ENCODE assay signal across 8 cellular contexts in the genomic region with DNA sequence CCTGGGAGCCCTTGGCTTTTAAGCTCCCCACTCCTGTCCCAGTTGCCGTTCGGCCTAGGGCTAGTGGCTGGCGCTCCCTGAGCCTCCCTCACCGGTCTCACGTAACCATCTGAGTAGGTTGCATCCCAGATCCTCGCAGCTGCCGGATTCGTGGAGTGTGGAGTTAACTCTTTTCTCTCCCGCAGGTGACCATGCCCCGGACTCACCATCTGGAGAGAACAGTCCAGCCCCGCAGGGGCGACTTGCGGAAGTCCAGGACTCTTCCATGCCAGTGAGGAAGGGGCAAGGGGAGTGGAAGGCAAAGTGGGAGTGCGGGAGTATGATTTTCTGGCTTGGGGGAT. TPM values are rescaled to one million over a fixed set of nuclear protein-coding genes. Genes with fewer than 3 reads are reported as not detected.
DNase-seq lines count a peak whose midpoint lies in the region; ATAC-seq, FAIRE-seq and TF ChIP-seq lines count a peak whose summit lies in the region.

No MANE protein-coding gene starts in this region.

- H3K27ac ChIP-seq in ACC112 (ENCODE audit: low read depth, low read length), result peak overlapping the region; percentile 94

- H3K36me3 ChIP-seq in ACC112 (ENCODE audit: insufficient read depth, low read length), result peaks cover 15% of the 10 kb centered on the region; the same call in 1 of the 2 replicates

- TF ChIP-seq CTCF in LNCaP clone FGC (IDR thresholded peaks at IDR 0.05; ENCODE audit: control insufficient read depth, extremely low read depth, insufficient read depth) (no peak), choroid plexus epithelial cell (conservative IDR thresholded peaks at IDR 0.05; ENCODE audit: low read depth, low read length) (no peak)

- no peaks in the 10 kb centered on the region for H3K9me3 ChIP-seq in mononuclear cell (ENCODE audit: low read depth, low read length)

- H3K27me3 ChIP-seq in ACC112 (ENCODE audit: insufficient read depth, low read length) (no peaks in the 10 kb centered on the region), mononuclear cell (ENCODE audit: insufficient read depth, low read length) (no peaks in the 10 kb centered on the region)

- H3K4me3 ChIP-seq in ACC112 (ENCODE audit: low read depth, low read length), result peak overlapping the region; percentile 99
- H3K4me3 ChIP-seq in LNCaP clone FGC (ENCODE audit: low read depth, low read length), result peak overlapping the region; percentile 93
- peak overlapping the region; percentile 95 for H3K4me3 ChIP-seq in choroid plexus epithelial cell (ENCODE audit: low read depth, low read length)
- peak overlapping the region; percentile 94 for H3K4me3 ChIP-seq in mononuclear cell (ENCODE audit: low read length)

- ATAC-seq in HG02870 (IDR thresholded peaks at IDR 0.05; ENCODE audit: unreplicated experiment), result no peak

- in situ Hi-C loops in G401 (cut with HindIII; ENCODE audit: low sequenced_read_pairs), result no loop called here

- no peak for DNase-seq in LNCaP clone FGC (ENCODE audit: low read depth)
- peak; percentile 40 for DNase-seq in choroid plexus epithelial cell (ENCODE audit: low read depth)
- DNase-seq in G401 (ENCODE audit: low spot score), result no peak
- DNase-seq in stimulated activated CD4-positive, alpha-beta T cell treated with anti-CD3 and anti-CD28 coated beads, Interleukin-4, amount 100 ng/mL, for 1 hour, result no peak
- DNase-seq in H54 (ENCODE audit: insufficient read length, low spot score), result no peak

- TF ChIP-seq POLR2A in H54 (IDR thresholded peaks at IDR 0.05; ENCODE audit: low read depth, low read length), result no peak

- H2AFZ ChIP-seq in ACC112 (ENCODE audit: low read length, unreplicated experiment), result no peak overlapping the region

- FAIRE-seq in H54 (lab: Jason Lieb, UNC), result no peak

- H3K4me1 ChIP-seq in ACC112 (ENCODE audit: control insufficient read depth, insufficient read depth, low read length, unreplicated experiment) (peaks cover 19% of the 10 kb centered on the region), mononuclear cell (ENCODE audit: insufficient read depth, low read length) (peaks cover 42% of the 10 kb centered on the region)

- H3K79me2 ChIP-seq in ACC112 (ENCODE audit: control insufficient read depth, insufficient read depth, low read length, unreplicated experiment), result peaks cover 39% of the 10 kb centered on the region

RNA-seq across cellular contexts. Expression of a gene that starts 0.9 kb away (rescaled TPM):
- 17.3 TPM for total RNA-seq in mononuclear cell
- total RNA-seq in G401 (2014; rRNA removed; shearing (Covaris generic)), result 61.8 and 70.4 TPM in 2 replicates

RNA-seq across cellular contexts. Expression of a gene that starts 3.2 kb away (rescaled TPM):
- total RNA-seq in mononuclear cell, result 731 TPM
- total RNA-seq in G401 (2014; rRNA removed; shearing (Covaris generic)), result 1,273 and 1,592 TPM in 2 replicates

RNA-seq across cellular contexts. Expression of a gene that starts 11.5 kb away (rescaled TPM):
- 1.3 TPM for total RNA-seq in mononuclear cell
- total RNA-seq in G401 (2014; rRNA removed; shearing (Covaris generic)), result 35.8 and 38.2 TPM in 2 replicates

RNA-seq across cellular contexts. Expression of a gene that starts 18.5 kb away (rescaled TPM):
- 130 TPM for total RNA-seq in mononuclear cell
- total RNA-seq in G401 (2014; rRNA removed; shearing (Covaris generic)), result not detected in 2 replicates

RNA-seq across cellular contexts. Expression of a gene that starts 27.1 kb away (rescaled TPM):
- 40.3 TPM for total RNA-seq in mononuclear cell
- total RNA-seq in G401 (2014; rRNA removed; shearing (Covaris generic)), result 79.3 and 89.3 TPM in 2 replicates

Comparison
In these comparisons a context has a peak if more than half of its experiments do, and no peak if none do; other contexts are left out.
1. RNA of a gene that starts 11.5 kb away (total RNA-seq): 35.8 to 38.2 TPM in G401; 1.3 TPM in mononuclear cell (single experiment); every median in the first group is over 10 times any median in the second.
2. Peak in every context shown above with its lines, with median percentiles within 50 percentile points of each other: H3K4me3 ChIP-seq.